Comparison of ENCODE assay signal across 30 cellular contexts in the genomic region with DNA sequence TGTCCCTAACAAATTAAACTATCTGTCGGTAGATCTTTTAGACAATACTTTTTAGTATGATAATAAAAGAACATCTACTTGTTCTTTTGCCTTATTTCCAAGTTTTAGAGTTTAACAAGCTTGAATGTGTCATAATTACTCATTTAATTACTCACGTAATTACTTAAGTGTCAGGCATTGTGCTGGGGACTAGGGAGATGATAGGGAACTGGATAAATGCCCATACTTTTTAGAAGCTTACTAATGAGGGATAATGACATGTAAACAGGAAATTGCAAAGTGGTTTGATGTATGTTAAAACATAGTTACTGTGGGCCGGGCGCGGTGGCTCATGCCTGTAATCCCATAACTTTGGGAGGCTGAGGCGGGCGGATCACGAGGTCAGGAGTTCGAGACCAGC.
"Had no signal": no experiment of that assay in that cellular context is flagged by ENCODE, and none has a peak within 500 bp of the region (broad histone marks: within the 10 kb centered on the region; RNA-seq: fewer than 3 reads in every experiment).

No MANE protein-coding gene starts in this region.

- H3K9me3 ChIP-seq: Peyer's patch had no signal

- H3K27me3 ChIP-seq: brain microvascular endothelial cell, cardiac muscle cell, Peyer's patch had no signal

- ATAC-seq: activated T-cell treated with anti-CD3 and anti-CD28 coated beads, Interleukin-2, amount 50 U/mL, for 4 hours; PC-3 had no signal

- H3K4me1 ChIP-seq: Peyer's patch had no signal

- H3K4me3 ChIP-seq: cardiac muscle cell, Peyer's patch had no signal

- DNase-seq: activated B cell treated with CpG ODN at 0.5 μM for 24 hours; activated CD4-positive, alpha-beta memory T cell treated with anti-CD3 and anti-CD28 coated beads for 36 hours; activated CD4-positive, alpha-beta T cell treated with anti-CD3 and anti-CD28 coated beads for 4 hours; activated CD4-positive, alpha-beta T cell treated with anti-CD3 and anti-CD28 coated beads, Interleukin-2, amount 50 U/mL, for 1 hour; activated CD4-positive, CD25-positive, alpha-beta regulatory T cell treated with anti-CD3 and anti-CD28 coated beads, Interleukin-2, amount 50 U/mL, for 72 hours; activated CD8-positive, alpha-beta memory T cell treated with anti-CD3 and anti-CD28 coated beads, Interleukin-2, amount 50 U/mL, for 4 hours; activated gamma-delta T cell treated with Interleukin-2 at 50 U/mL for 16 hours; activated naive CD4-positive, alpha-beta T cell treated with anti-CD3 and anti-CD28 coated beads for 36 hours; activated T-cell treated with anti-CD3 and anti-CD28 coated beads for 4 hours; activated T-cell treated with anti-CD3 and anti-CD28 coated beads, Interleukin-2, amount 50 U/mL, for 4 hours; amniotic stem cell; aorta; brain microvascular endothelial cell; Karpas-422; KBM-7; NCI-H1048; NCI-H187 treated with DMSO at 0.1 percent for 48 hours; NCI-H345; NCI-H524 treated with DMSO at 0.1 percent for 48 hours; NCI-H82; NK-92 treated with Interleukin-12 subunit alpha and Interleukin-12 subunit beta, amount 100 ng/mL, for 24 hours; PC-3; Peyer's patch; Right ventricle myocardium superior; SW 1271; T-helper 1 cell; T-helper 2 cell; T-helper 9 cell had no signal

- H3K36me3 ChIP-seq: brain microvascular endothelial cell, cardiac muscle cell, Peyer's patch had no signal

- H3K27ac ChIP-seq: brain microvascular endothelial cell, cardiac muscle cell, Peyer's patch, VCaP had no signal
